9 cellular contexts compared by ENCODE assay signal in the genomic region with DNA sequence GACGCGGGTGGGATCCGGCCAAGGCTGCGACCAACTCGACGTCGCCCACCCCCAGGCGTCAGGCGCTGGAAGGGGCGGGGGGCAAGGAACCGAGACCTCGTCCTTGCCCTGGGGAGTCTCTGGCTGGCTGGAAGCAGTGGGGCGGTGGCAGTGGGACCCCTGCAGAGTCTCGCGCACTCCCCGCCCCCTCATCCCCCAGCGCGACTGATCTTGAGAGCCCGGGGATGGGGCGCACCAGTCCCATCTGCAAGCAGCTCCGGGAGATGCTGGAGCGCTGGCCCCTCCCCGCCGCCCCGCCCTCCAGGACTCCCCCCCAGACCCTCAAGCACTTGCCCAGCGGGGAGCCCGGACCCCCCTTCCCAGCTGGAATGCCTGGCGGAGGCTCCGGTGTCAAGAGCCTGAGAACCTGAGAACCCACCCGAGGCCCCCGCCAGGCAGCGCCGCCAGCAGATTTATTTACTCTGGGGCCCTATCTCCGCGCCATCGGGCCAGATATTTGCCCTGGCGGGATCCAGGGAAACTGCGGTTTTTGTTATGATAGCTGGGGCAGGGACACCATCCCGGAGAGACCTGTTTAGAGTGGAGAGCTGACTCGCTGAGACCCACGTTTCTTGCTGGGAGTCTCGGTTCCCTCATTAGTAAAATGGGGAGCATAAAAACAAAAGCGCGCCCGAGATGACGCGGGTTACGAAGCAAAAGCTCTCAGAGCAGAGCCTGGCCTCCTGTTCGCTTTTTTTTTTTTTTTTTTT. TPM values are rescaled to one million over a fixed set of nuclear protein-coding genes. Genes with fewer than 3 reads are reported as not detected.
DNase-seq lines count a peak whose midpoint lies in the region; ATAC-seq and TF ChIP-seq lines count a peak whose summit lies in the region.
"Had no signal": no experiment of that assay in that cellular context is flagged by ENCODE, and none has a peak within 500 bp of the region (broad histone marks: within the 10 kb centered on the region; RNA-seq: fewer than 3 reads in every experiment).

No MANE protein-coding gene starts in this region.

- H3K27me3 ChIP-seq in AG04450 (ENCODE audit: control insufficient read depth, insufficient read depth, low read length) (peaks cover 51% of the 10 kb centered on the region), GM23248 (replicated peaks; ENCODE audit: insufficient read depth) (peaks cover 44% of the 10 kb centered on the region), kidney epithelial cell (ENCODE audit: control insufficient read depth, insufficient read depth, low read length) (peaks cover 25% of the 10 kb centered on the region)

- peak; percentile 9; the same call in 1 of the 2 replicates for TF ChIP-seq CTCF in AG04450 (IDR thresholded peaks at IDR 0.05; ENCODE audit: low read depth, low read length)
- TF ChIP-seq CTCF in kidney epithelial cell (IDR thresholded peaks at IDR 0.05; ENCODE audit: insufficient read depth, low read length, poor library complexity, severe bottlenecking): no peak

- H3K9ac ChIP-seq in GM23248: no peak overlapping the region

- H3K36me3 Mint-ChIP-seq in activated CD8-positive, alpha-beta T cell treated with anti-CD3 and anti-CD28 coated beads, Interleukin-2, amount 10 ng/mL, durations not matched to agents 7 days and 5 days (ENCODE audit: low read depth): peaks cover 22% of the 10 kb centered on the region

- H3K4me1 ChIP-seq in GM23248 (ENCODE audit: insufficient read depth): no peaks in the 10 kb centered on the region
- H3K4me1 ChIP-seq: HAP-1 had no signal

- CTCF ChIA-PET in AG04450 (lab: Charles Lee): no interaction called here
- CTCF ChIA-PET in activated CD8-positive, alpha-beta T cell treated with anti-CD3 and anti-CD28 coated beads, Interleukin-2, amount 10 ng/mL, durations not matched to agents 7 days and 5 days (lab: Charles Lee): no interaction called here

- H3K9me3 Mint-ChIP-seq in activated CD8-positive, alpha-beta T cell treated with anti-CD3 and anti-CD28 coated beads, Interleukin-2, amount 10 ng/mL, durations not matched to agents 7 days and 5 days (ENCODE audit: insufficient read depth): peaks cover 22% of the 10 kb centered on the region

- no peaks in the 10 kb centered on the region for H3K9me2 ChIP-seq in GM23248 (ENCODE audit: insufficient read depth)

- no peaks in the 10 kb centered on the region for H4K20me1 ChIP-seq in GM23248 (ENCODE audit: insufficient read depth)

- H3K27ac ChIP-seq in AG04450 (ENCODE audit: low read depth, low read length): no peak overlapping the region
- H3K27ac ChIP-seq in GM23248: no peak overlapping the region

- peak overlapping the region; percentile 45 for H3K4me3 ChIP-seq in AG04450 (ENCODE audit: low read depth, low read length)
- H3K4me3 ChIP-seq in GM23248: peak overlapping the region; percentile 50
- H3K4me3 ChIP-seq in kidney epithelial cell (ENCODE audit: low read depth, low read length): peak overlapping the region; percentile 15
- H3K4me3 ChIP-seq: HAP-1 had no signal

- no peak for DNase-seq in AG04450 (ENCODE audit: low read depth, low spot score)
- peak; percentile 41 for DNase-seq in GM23248
- DNase-seq in activated CD8-positive, alpha-beta T cell treated with anti-CD3 and anti-CD28 coated beads, Interleukin-2, amount 10 ng/mL, durations not matched to agents 7 days and 5 days: no peak
- no peak for DNase-seq in kidney epithelial cell (ENCODE audit: low read depth)

- H3K36me3 ChIP-seq in GM23248 (ENCODE audit: low read depth) (no peaks in the 10 kb centered on the region), kidney epithelial cell (ENCODE audit: control insufficient read depth, insufficient read depth, low read length) (no peaks in the 10 kb centered on the region)
- H3K36me3 ChIP-seq: HAP-1 had no signal

- H3K4me1 Mint-ChIP-seq in activated CD8-positive, alpha-beta T cell treated with anti-CD3 and anti-CD28 coated beads, Interleukin-2, amount 10 ng/mL, durations not matched to agents 7 days and 5 days (ENCODE audit: low read depth): peaks cover 6% of the 10 kb centered on the region

- 1 to 5% methylated on average over 25 to 46 of the region's 49 CpGs for WGBS in GM23248 (ENCODE audit: low coverage in 1 of 2, low lambda C conversion rate in 2 of 2, missing lambda C conversion rate in 2 of 2), 2 experiments

- in situ Hi-C loops in GM23248 (cut with MboI): no loop called here

- H3K27ac Mint-ChIP-seq in activated CD8-positive, alpha-beta T cell treated with anti-CD3 and anti-CD28 coated beads, Interleukin-2, amount 10 ng/mL, durations not matched to agents 7 days and 5 days: no peak overlapping the region

- H3K4me3 Mint-ChIP-seq in activated CD8-positive, alpha-beta T cell treated with anti-CD3 and anti-CD28 coated beads, Interleukin-2, amount 10 ng/mL, durations not matched to agents 7 days and 5 days: peak overlapping the region; percentile 62

- peaks cover 62% of the 10 kb centered on the region for H3K27me3 Mint-ChIP-seq in activated CD8-positive, alpha-beta T cell treated with anti-CD3 and anti-CD28 coated beads, Interleukin-2, amount 10 ng/mL, durations not matched to agents 7 days and 5 days (ENCODE audit: low read depth)

- H3K4me2 ChIP-seq in GM23248 (ENCODE audit: unreplicated experiment): peak overlapping the region; percentile 67

- POLR2A ChIA-PET in AG04450 (lab: Yijun Ruan, JAX): interaction anchor here (0.6 to 0.7 kb wide), 2 partner anchors 168 to 173 kb away, joined by 4 to 9 read pairs; no protein-coding TSS in a partner anchor
- POLR2A ChIA-PET in activated CD8-positive, alpha-beta T cell treated with anti-CD3 and anti-CD28 coated beads, Interleukin-2, amount 10 ng/mL, durations not matched to agents 7 days and 5 days (lab: Charles Lee): interaction anchor here (1.1 kb wide), 1 partner anchor 32 kb away, joined by 3 read pairs; no protein-coding TSS in a partner anchor

- H2AFZ ChIP-seq in GM23248: 0 out of 2 replicates have a peak overlapping the region, but pooled peaks have one; percentile 8

- H3K79me2 ChIP-seq in GM23248 (ENCODE audit: insufficient read depth): no peaks in the 10 kb centered on the region

- ATAC-seq in activated CD8-positive, alpha-beta T cell treated with anti-CD3 and anti-CD28 coated beads, Interleukin-2, amount 10 ng/mL, durations not matched to agents 7 days and 5 days: peak; percentile 27
- ATAC-seq in GM19455 (IDR thresholded peaks at IDR 0.05; ENCODE audit: unreplicated experiment) (no peak), GM18870 (IDR thresholded peaks at IDR 0.05; ENCODE audit: unreplicated experiment) (no peak), GM19395 (IDR thresholded peaks at IDR 0.05; ENCODE audit: unreplicated experiment) (no peak), GM21515 (IDR thresholded peaks at IDR 0.05; ENCODE audit: unreplicated experiment) (no peak)

- no peaks in the 10 kb centered on the region for H3F3A ChIP-seq in GM23248 (ENCODE audit: insufficient read depth)

- H3K9me3 ChIP-seq in AG04450 (ENCODE audit: control insufficient read depth, insufficient read depth, low read length) (peaks cover 42% of the 10 kb centered on the region), GM23248 (ENCODE audit: low read depth) (no peaks in the 10 kb centered on the region)
- H3K9me3 ChIP-seq: HAP-1 had no signal

RNA-seq across cellular contexts. Expression of a gene that starts 1.2 kb away (rescaled TPM):
- polyA plus RNA-seq in AG04450 (2011; rRNA removed) (not detected in 2 replicates), GM23248 (2016; fragmentation: Nextera tagmentation; extraction: Ambion mirVana) (not detected in 2 replicates)
- not detected in 2 replicates for polyA minus RNA-seq in AG04450 (2011; rRNA and poly(A)+ RNA removed)
- total RNA-seq in GM23248 (2014; rRNA removed; shearing (Covaris generic)): not detected in 2 replicates
- not detected for total RNA-seq in activated CD8-positive, alpha-beta T cell treated with anti-CD3 and anti-CD28 coated beads, Interleukin-2, amount 10 ng/mL, durations not matched to agents 7 days and 5 days
- total RNA-seq in kidney epithelial cell: not detected in 2 replicates

RNA-seq across cellular contexts. Expression of a gene that starts 15.4 kb away (rescaled TPM):
- 19.1 and 19.9 TPM in 2 replicates for polyA plus RNA-seq in AG04450 (2011; rRNA removed)
- 10.9 and 11.4 TPM in 2 replicates for polyA minus RNA-seq in AG04450 (2011; rRNA and poly(A)+ RNA removed)
- total RNA-seq in GM23248 (2014; rRNA removed; shearing (Covaris generic)): 22.0 and 31.3 TPM in 2 replicates
- 22.6 and 24.7 TPM in 2 replicates for polyA plus RNA-seq in GM23248 (2016; fragmentation: Nextera tagmentation; extraction: Ambion mirVana)
- total RNA-seq in activated CD8-positive, alpha-beta T cell treated with anti-CD3 and anti-CD28 coated beads, Interleukin-2, amount 10 ng/mL, durations not matched to agents 7 days and 5 days: 10 to 100 TPM; 35.8 to 36.6 TPM
- total RNA-seq in kidney epithelial cell: 17.7 and 19.8 TPM in 2 replicates

RNA-seq across cellular contexts. Expression of a gene that starts 43.8 kb away (rescaled TPM):
- polyA plus RNA-seq in AG04450 (2011; rRNA removed) (23.8 and 23.9 TPM in 2 replicates), GM23248 (2016; fragmentation: Nextera tagmentation; extraction: Ambion mirVana) (28.4 and 29.4 TPM in 2 replicates)
- 11.3 and 15.2 TPM in 2 replicates for polyA minus RNA-seq in AG04450 (2011; rRNA and poly(A)+ RNA removed)
- total RNA-seq in GM23248 (2014; rRNA removed; shearing (Covaris generic)): 32.9 and 46.0 TPM in 2 replicates
- 10 to 100 TPM; 34.4 to 39.2 TPM for total RNA-seq in activated CD8-positive, alpha-beta T cell treated with anti-CD3 and anti-CD28 coated beads, Interleukin-2, amount 10 ng/mL, durations not matched to agents 7 days and 5 days
- 27.9 and 29.3 TPM in 2 replicates for total RNA-seq in kidney epithelial cell
